ENCODE assay signal across 1 cellular context in genomic region chr12:720231-720941, GRCh38.
TF ChIP-seq lines count a peak whose summit lies in the region.

No MANE protein-coding gene starts in this region.

TF ChIP-seq in GM12878, 131 proteins besides CTCF, POLR2A, EP300 and RAD21:
- TF ChIP-seq GABPA (IDR thresholded peaks at IDR 0.05; ENCODE audit: low read depth) (no peak), BACH1 (IDR thresholded peaks at IDR 0.05; ENCODE audit: borderline replicate concordance) (no peak), ZNF217 (IDR thresholded peaks at IDR 0.05) (no peak), ZNF274 (IDR thresholded peaks at IDR 0.05; ENCODE audit: insufficient read depth, insufficient read length) (no peak), JUNB (IDR thresholded peaks at IDR 0.05) (0 out of 2 replicates have a peak, but pooled peaks have one; percentile 28), RUNX3 (IDR thresholded peaks at IDR 0.05; ENCODE audit: low read length) (0 out of 2 replicates have a peak, but pooled peaks have one; percentile 1), DPF2 (IDR thresholded peaks at IDR 0.05) (0 out of 2 replicates have a peak, but pooled peaks have one; percentile 6), ZNF207 (IDR thresholded peaks at IDR 0.05; ENCODE audit: borderline replicate concordance) (no peak), FOXM1 (IDR thresholded peaks at IDR 0.05; ENCODE audit: low read depth, low read length) (no peak)
- TF ChIP-seq, protein P1, sequence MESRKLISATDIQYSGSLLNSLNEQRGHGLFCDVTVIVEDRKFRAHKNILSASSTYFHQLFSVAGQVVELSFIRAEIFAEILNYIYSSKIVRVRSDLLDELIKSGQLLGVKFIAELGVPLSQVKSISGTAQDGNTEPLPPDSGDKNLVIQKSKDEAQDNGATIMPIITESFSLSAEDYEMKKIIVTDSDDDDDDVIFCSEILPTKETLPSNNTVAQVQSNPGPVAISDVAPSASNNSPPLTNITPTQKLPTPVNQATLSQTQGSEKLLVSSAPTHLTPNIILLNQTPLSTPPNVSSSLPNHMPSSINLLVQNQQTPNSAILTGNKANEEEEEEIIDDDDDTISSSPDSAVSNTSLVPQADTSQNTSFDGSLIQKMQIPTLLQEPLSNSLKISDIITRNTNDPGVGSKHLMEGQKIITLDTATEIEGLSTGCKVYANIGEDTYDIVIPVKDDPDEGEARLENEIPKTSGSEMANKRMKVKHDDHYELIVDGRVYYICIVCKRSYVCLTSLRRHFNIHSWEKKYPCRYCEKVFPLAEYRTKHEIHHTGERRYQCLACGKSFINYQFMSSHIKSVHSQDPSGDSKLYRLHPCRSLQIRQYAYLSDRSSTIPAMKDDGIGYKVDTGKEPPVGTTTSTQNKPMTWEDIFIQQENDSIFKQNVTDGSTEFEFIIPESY (IDR thresholded peaks at IDR 0.05) = 0 out of 2 replicates have a peak, but pooled peaks have one; percentile 18
TF ChIP-seq in GM12878: peak in this region for 4.
